27 cellular contexts compared by ENCODE assay signal in the genomic region with DNA sequence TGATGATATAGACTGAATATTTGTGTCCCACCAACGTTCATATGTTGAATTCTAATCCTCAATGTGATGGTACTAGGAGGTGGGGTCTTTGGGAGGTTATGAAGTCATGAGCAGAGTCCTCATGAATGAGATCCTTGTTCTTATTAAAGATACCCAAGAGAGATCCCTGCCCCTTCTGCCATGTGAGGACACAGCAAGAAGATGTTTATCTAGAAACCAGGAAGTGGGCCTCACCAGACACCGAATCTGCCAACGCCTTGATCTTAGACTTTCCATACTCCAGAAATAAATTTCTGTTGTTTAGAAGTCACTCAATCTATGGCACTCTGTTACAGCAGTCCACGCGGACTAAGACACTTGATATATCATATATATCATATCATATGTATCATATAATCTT.
DNase-seq lines count a peak whose midpoint lies in the region; ATAC-seq and TF ChIP-seq lines count a peak whose summit lies in the region.
"Had no signal": no experiment of that assay in that cellular context is flagged by ENCODE, and none has a peak within 500 bp of the region (broad histone marks: within the 10 kb centered on the region; RNA-seq: fewer than 3 reads in every experiment).

No MANE protein-coding gene starts in this region.

- peak overlapping the region; percentile 99 for H2AFZ ChIP-seq in OCI-LY1 (ENCODE audit: low read length)
- H2AFZ ChIP-seq: GM23248 had no signal

- no peaks in the 10 kb centered on the region for H3K27me3 Mint-ChIP-seq in activated B cell treated with CpG ODN at 0.5 μM for 24 hours
- H3K27me3 Mint-ChIP-seq: activated CD4-positive, alpha-beta memory T cell treated with anti-CD3 and anti-CD28 coated beads, Interleukin-2, amount 10 ng/mL, durations not matched to agents 7 days and 5 days; effector memory CD8-positive, alpha-beta T cell had no signal

- H3K9me3 Mint-ChIP-seq in activated B cell treated with CpG ODN at 0.5 μM for 24 hours = peaks cover 3% of the 10 kb centered on the region
- H3K9me3 Mint-ChIP-seq: activated CD4-positive, alpha-beta memory T cell treated with anti-CD3 and anti-CD28 coated beads, Interleukin-2, amount 10 ng/mL, durations not matched to agents 7 days and 5 days; effector memory CD8-positive, alpha-beta T cell; nephron progenitor cell had no signal

- H3K9me2 ChIP-seq in OCI-LY1 (ENCODE audit: low read depth, low read length) = no peaks in the 10 kb centered on the region

- peak overlapping the region; percentile 34 for H3K27ac ChIP-seq in OCI-LY1 (ENCODE audit: low read depth, low read length, poor library complexity, severe bottlenecking)
- H3K27ac ChIP-seq: BLaER1 treated with 17β-estradiol and CSF1 and Interleukin-3, amounts not matched to agents 10 nM and 100 nM; cardiac muscle cell; GM23248 had no signal

- ATAC-seq in activated B cell treated with CpG ODN at 0.5 μM for 24 hours (ENCODE audit: low read depth) = peak; percentile 69
- ATAC-seq in HG03159 (IDR thresholded peaks at IDR 0.05; ENCODE audit: unreplicated experiment) = no peak
- ATAC-seq: activated CD4-positive, CD25-positive, alpha-beta regulatory T cell treated with anti-CD3 and anti-CD28 coated beads, Interleukin-2, amount 50 U/mL, for 24 hours; effector memory CD8-positive, alpha-beta T cell; PC-3; Right ventricle myocardium inferior had no signal

- no peaks in the 10 kb centered on the region for H4K20me1 ChIP-seq in OCI-LY1 (ENCODE audit: insufficient read depth, low read length)
- H4K20me1 ChIP-seq: BLaER1 treated with 17β-estradiol and CSF1 and Interleukin-3, amounts not matched to agents 10 nM and 100 nM had no signal

- TF ChIP-seq CTCF in OCI-LY1 (IDR thresholded peaks at IDR 0.05; ENCODE audit: low read length) (no peak), activated B cell treated with CpG ODN at 0.5 μM for 24 hours (IDR thresholded peaks at IDR 0.05) (no peak)

- H3K27me3 ChIP-seq in OCI-LY1 (ENCODE audit: insufficient read depth, low read length) = no peaks in the 10 kb centered on the region
- H3K27me3 ChIP-seq: BLaER1 treated with 17β-estradiol and CSF1 and Interleukin-3, amounts not matched to agents 10 nM and 100 nM; cardiac muscle cell had no signal

- DNase-seq in CMK (ENCODE audit: low read depth) (peak; percentile 21), activated B cell treated with CpG ODN at 0.5 μM for 24 hours (no peak), putamen (ENCODE audit: low spot score) (no peak), AG20443 (ENCODE audit: low spot score) (no peak), NCI-H510A treated with DMSO at 0.1 percent for 48 hours (lab: John Stamatoyannopoulos, UW) (no peak)
- DNase-seq in Jurkat, Clone E6-1 (ENCODE audit: low read depth, low spot score) = peak; percentile 36
- DNase-seq: ACHN; activated CD4-positive, alpha-beta memory T cell treated with anti-CD3 and anti-CD28 coated beads, Interleukin-2, amount 10 ng/mL, durations not matched to agents 7 days and 5 days; activated naive CD8-positive, alpha-beta T cell treated with anti-CD3 and anti-CD28 coated beads for 36 hours; aorta; cortex of kidney; DMS79 treated with DMSO at 0.1 percent for 48 hours; effector memory CD8-positive, alpha-beta T cell; GM23248; islet precursor cell; NCI-H1105; NCI-H1930; NCI-H526 treated with DMSO at 0.1 percent for 48 hours; nephron progenitor cell; PC-3; substantia nigra had no signal

- no peaks in the 10 kb centered on the region for H3K79me2 ChIP-seq in OCI-LY1 (ENCODE audit: insufficient read depth, low read length)

- intact Hi-C loops in activated B cell treated with CpG ODN at 0.5 μM for 24 hours (cut with micrococcal nuclease) = loop anchor here (1.0 to 2.0 kb wide), 3 partner anchors 11 to 18 kb away; no protein-coding TSS in a partner anchor

- peak overlapping the region; percentile 41 for H3K4me3 Mint-ChIP-seq in activated B cell treated with CpG ODN at 0.5 μM for 24 hours
- H3K4me3 Mint-ChIP-seq: activated CD4-positive, alpha-beta memory T cell treated with anti-CD3 and anti-CD28 coated beads, Interleukin-2, amount 10 ng/mL, durations not matched to agents 7 days and 5 days; activated naive CD8-positive, alpha-beta T cell treated with anti-CD3 and anti-CD28 coated beads for 36 hours; effector memory CD8-positive, alpha-beta T cell; nephron progenitor cell had no signal

- H3K36me3 ChIP-seq in OCI-LY1 (ENCODE audit: insufficient read depth, low read length) = no peaks in the 10 kb centered on the region
- H3K36me3 ChIP-seq: BLaER1 treated with 17β-estradiol and CSF1 and Interleukin-3, amounts not matched to agents 10 nM and 100 nM; cardiac muscle cell had no signal

- peak overlapping the region; percentile 88 for H3K27ac Mint-ChIP-seq in activated B cell treated with CpG ODN at 0.5 μM for 24 hours
- H3K27ac Mint-ChIP-seq: activated CD4-positive, alpha-beta memory T cell treated with anti-CD3 and anti-CD28 coated beads, Interleukin-2, amount 10 ng/mL, durations not matched to agents 7 days and 5 days; activated naive CD8-positive, alpha-beta T cell treated with anti-CD3 and anti-CD28 coated beads for 36 hours; effector memory CD8-positive, alpha-beta T cell; nephron progenitor cell had no signal

- POLR2A ChIA-PET in activated B cell treated with CpG ODN at 0.5 μM for 24 hours (lab: Charles Lee) = no interaction called here

- peak overlapping the region; percentile 26; the same call in 1 of the 2 replicates for H3K4me2 ChIP-seq in OCI-LY1 (ENCODE audit: low read length)

- H3K9me3 ChIP-seq in OCI-LY1 (ENCODE audit: low read length) = no peaks in the 10 kb centered on the region

- peaks cover 71% of the 10 kb centered on the region for H3K4me1 Mint-ChIP-seq in activated B cell treated with CpG ODN at 0.5 μM for 24 hours

- H3K4me1 ChIP-seq in OCI-LY1 (ENCODE audit: insufficient read depth, low read length, severe bottlenecking) = peaks cover 20% of the 10 kb centered on the region

- no peak overlapping the region for H3K9ac ChIP-seq in OCI-LY1 (ENCODE audit: low read length)
- H3K9ac ChIP-seq: BLaER1 treated with 17β-estradiol and CSF1 and Interleukin-3, amounts not matched to agents 10 nM and 100 nM; GM23248 had no signal

- H3K4me3 ChIP-seq in Jurkat, Clone E6-1 (ENCODE audit: low read length) = no peak overlapping the region
- H3K4me3 ChIP-seq in OCI-LY1 (ENCODE audit: low read depth, low read length, poor library complexity, severe bottlenecking) = no peak overlapping the region
- H3K4me3 ChIP-seq: BLaER1 treated with 17β-estradiol and CSF1 and Interleukin-3, amounts not matched to agents 10 nM and 100 nM; cardiac muscle cell; GM23248 had no signal

- H3K36me3 Mint-ChIP-seq in activated B cell treated with CpG ODN at 0.5 μM for 24 hours (ENCODE audit: low read depth) = peaks cover 5% of the 10 kb centered on the region

- no peaks in the 10 kb centered on the region for H3F3A ChIP-seq in OCI-LY1 (ENCODE audit: insufficient read depth, low read length)

- CTCF ChIA-PET in activated B cell treated with CpG ODN at 0.5 μM for 24 hours (lab: Charles Lee) = no interaction called here

Comparison
In these comparisons a context has a peak if more than half of its experiments do, and no peak if none do; other contexts are left out.
1. DNase-seq: peak in CMK (single experiment) and Jurkat, Clone E6-1 (single experiment); none in activated B cell treated with CpG ODN at 0.5 μM for 24 hours (single experiment), putamen (single experiment), AG20443 (single experiment) and NCI-H510A treated with DMSO at 0.1 percent for 48 hours (single experiment).